ENCODE assay signal across 22 cellular contexts in the genomic region with DNA sequence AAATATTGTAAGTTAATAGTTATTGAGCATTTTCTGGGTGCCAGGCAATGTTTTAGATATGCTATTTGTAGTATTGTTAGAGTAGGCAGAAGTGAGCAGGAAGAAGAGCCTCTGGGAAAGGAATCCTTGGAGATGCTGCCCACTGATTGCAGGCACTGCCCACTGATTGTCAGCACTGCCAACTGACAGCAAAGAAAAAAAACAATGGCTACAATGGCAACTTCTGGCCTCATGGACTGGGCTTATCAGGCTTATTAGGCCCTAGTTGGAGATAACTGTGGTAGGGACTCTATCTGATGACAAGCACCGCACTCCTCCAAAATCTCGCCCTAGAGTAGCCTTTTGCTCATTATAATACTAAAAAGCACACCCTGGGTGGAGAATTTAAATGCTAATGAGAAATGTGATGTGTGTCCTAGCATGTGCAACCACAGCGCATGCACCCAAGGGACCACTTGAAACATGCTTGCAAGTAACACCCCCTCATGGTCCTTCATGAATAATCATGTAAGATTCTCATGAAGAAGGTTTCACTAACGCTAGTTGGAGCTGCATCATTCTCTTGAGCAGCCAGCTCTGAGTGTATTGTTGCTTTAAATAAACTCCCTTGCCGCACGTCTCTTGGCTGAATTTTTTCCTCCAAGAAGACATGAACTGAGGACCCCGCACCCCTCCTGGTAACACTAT.
"Had no signal": no experiment of that assay in that cellular context is flagged by ENCODE, and none has a peak within 500 bp of the region (broad histone marks: within the 10 kb centered on the region; RNA-seq: fewer than 3 reads in every experiment).

No MANE protein-coding gene starts in this region.

- H3K4me1 Mint-ChIP-seq: activated B cell treated with CpG ODN at 0.5 μM for 24 hours; activated naive CD4-positive, alpha-beta T cell treated with anti-CD3 and anti-CD28 coated beads, Interleukin-2, amount 10 ng/mL, durations not matched to agents 7 days and 5 days; naive thymus-derived CD8-positive, alpha-beta T cell; stimulated activated memory B cell treated with anti-CD40 and anti-IgM and Interleukin-4, amounts not matched to agents 10 μg/mL and 1 μg/mL and 100 μg/mL, for 72 hours; T-cell had no signal

- H3K4me3 ChIP-seq: esophagus muscularis mucosa, gastroesophageal sphincter, heart right ventricle, pancreas, right lobe of liver, smooth muscle cell, thoracic aorta, upper lobe of right lung had no signal

- ATAC-seq: activated CD8-positive, alpha-beta T cell treated with anti-CD3 and anti-CD28 coated beads for 36 hours; gastroesophageal sphincter; heart right ventricle; naive thymus-derived CD8-positive, alpha-beta T cell; pancreas; right lobe of liver; stimulated activated memory B cell treated with anti-CD40 and anti-IgM and Interleukin-4, amounts not matched to agents 10 μg/mL and 1 μg/mL and 100 μg/mL, for 72 hours; T-cell; upper lobe of right lung had no signal

- H3K4me3 Mint-ChIP-seq: activated B cell treated with CpG ODN at 0.5 μM for 24 hours; activated CD8-positive, alpha-beta T cell treated with anti-CD3 and anti-CD28 coated beads for 36 hours; activated naive CD4-positive, alpha-beta T cell treated with anti-CD3 and anti-CD28 coated beads, Interleukin-2, amount 10 ng/mL, durations not matched to agents 7 days and 5 days; activated T-cell treated with anti-CD3 and anti-CD28 coated beads, Interleukin-2, amount 50 U/mL, for 4 hours; dendritic cell treated with granulocyte-macrophage colony-stimulating factor and Interleukin-4, amounts not matched to agents 40 ng/mL and 50 ng/mL, for 4 days; naive thymus-derived CD8-positive, alpha-beta T cell; stimulated activated memory B cell treated with anti-CD40 and anti-IgM and Interleukin-4, amounts not matched to agents 10 μg/mL and 1 μg/mL and 100 μg/mL, for 72 hours; T-cell had no signal

- H3K36me3 ChIP-seq: esophagus muscularis mucosa, gastroesophageal sphincter, heart right ventricle, pancreas, right lobe of liver, thoracic aorta, upper lobe of right lung had no signal

- H3K9me3 ChIP-seq: esophagus muscularis mucosa, gastroesophageal sphincter, heart right ventricle, pancreas, right lobe of liver, thoracic aorta, upper lobe of right lung had no signal

- FAIRE-seq: pancreas had no signal

- H3K27ac Mint-ChIP-seq: activated B cell treated with CpG ODN at 0.5 μM for 24 hours; activated CD8-positive, alpha-beta T cell treated with anti-CD3 and anti-CD28 coated beads for 36 hours; activated naive CD4-positive, alpha-beta T cell treated with anti-CD3 and anti-CD28 coated beads, Interleukin-2, amount 10 ng/mL, durations not matched to agents 7 days and 5 days; dendritic cell treated with granulocyte-macrophage colony-stimulating factor and Interleukin-4, amounts not matched to agents 40 ng/mL and 50 ng/mL, for 4 days; naive thymus-derived CD8-positive, alpha-beta T cell; stimulated activated memory B cell treated with anti-CD40 and anti-IgM and Interleukin-4, amounts not matched to agents 10 μg/mL and 1 μg/mL and 100 μg/mL, for 72 hours; T-cell had no signal

- H3K27me3 Mint-ChIP-seq: activated B cell treated with CpG ODN at 0.5 μM for 24 hours; activated CD8-positive, alpha-beta T cell treated with anti-CD3 and anti-CD28 coated beads for 36 hours; activated naive CD4-positive, alpha-beta T cell treated with anti-CD3 and anti-CD28 coated beads, Interleukin-2, amount 10 ng/mL, durations not matched to agents 7 days and 5 days; naive thymus-derived CD8-positive, alpha-beta T cell; stimulated activated memory B cell treated with anti-CD40 and anti-IgM and Interleukin-4, amounts not matched to agents 10 μg/mL and 1 μg/mL and 100 μg/mL, for 72 hours; T-cell had no signal

- H3K9me3 Mint-ChIP-seq: activated B cell treated with CpG ODN at 0.5 μM for 24 hours; activated CD8-positive, alpha-beta T cell treated with anti-CD3 and anti-CD28 coated beads for 36 hours; activated naive CD4-positive, alpha-beta T cell treated with anti-CD3 and anti-CD28 coated beads, Interleukin-2, amount 10 ng/mL, durations not matched to agents 7 days and 5 days; activated T-cell treated with anti-CD3 and anti-CD28 coated beads, Interleukin-2, amount 50 U/mL, for 4 hours; dendritic cell treated with granulocyte-macrophage colony-stimulating factor and Interleukin-4, amounts not matched to agents 40 ng/mL and 50 ng/mL, for 4 days; naive thymus-derived CD8-positive, alpha-beta T cell; stimulated activated memory B cell treated with anti-CD40 and anti-IgM and Interleukin-4, amounts not matched to agents 10 μg/mL and 1 μg/mL and 100 μg/mL, for 72 hours; T-cell had no signal

- H3K4me1 ChIP-seq: esophagus muscularis mucosa, gastroesophageal sphincter, heart right ventricle, pancreas, upper lobe of right lung had no signal

- H3K36me3 Mint-ChIP-seq: activated naive CD4-positive, alpha-beta T cell treated with anti-CD3 and anti-CD28 coated beads, Interleukin-2, amount 10 ng/mL, durations not matched to agents 7 days and 5 days; naive thymus-derived CD8-positive, alpha-beta T cell; stimulated activated memory B cell treated with anti-CD40 and anti-IgM and Interleukin-4, amounts not matched to agents 10 μg/mL and 1 μg/mL and 100 μg/mL, for 72 hours; T-cell had no signal

- H3K27ac ChIP-seq: esophagus muscularis mucosa, gastroesophageal sphincter, heart right ventricle, pancreas, right lobe of liver, thoracic aorta, upper lobe of right lung had no signal

- H3K27me3 ChIP-seq: esophagus muscularis mucosa, gastroesophageal sphincter, pancreas, right lobe of liver, upper lobe of right lung had no signal

- H3K4me2 ChIP-seq: smooth muscle cell had no signal

- DNase-seq: activated B cell treated with CpG ODN at 0.5 μM for 24 hours; activated CD4-positive, alpha-beta T cell treated with anti-CD3 and anti-CD28 coated beads for 4 hours; activated CD8-positive, alpha-beta T cell treated with anti-CD3 and anti-CD28 coated beads for 36 hours; activated naive CD4-positive, alpha-beta T cell treated with anti-CD3 and anti-CD28 coated beads, Interleukin-2, amount 10 ng/mL, durations not matched to agents 7 days and 5 days; activated T-cell treated with anti-CD3 and anti-CD28 coated beads, Interleukin-2, amount 50 U/mL, for 4 hours; aorta; cerebellar nuclear complex; effector CD8-positive, alpha-beta T cell; heart right ventricle; mesendoderm; naive thymus-derived CD8-positive, alpha-beta T cell; pancreas; right lobe of liver; stimulated activated CD4-positive, alpha-beta T cell treated with anti-CD3 and anti-CD28 coated beads, Interleukin-4, amount 100 ng/mL, for 24 hours; T-cell; upper lobe of right lung had no signal
